ENCODE assay signal across 2 cellular contexts in the genomic region with DNA sequence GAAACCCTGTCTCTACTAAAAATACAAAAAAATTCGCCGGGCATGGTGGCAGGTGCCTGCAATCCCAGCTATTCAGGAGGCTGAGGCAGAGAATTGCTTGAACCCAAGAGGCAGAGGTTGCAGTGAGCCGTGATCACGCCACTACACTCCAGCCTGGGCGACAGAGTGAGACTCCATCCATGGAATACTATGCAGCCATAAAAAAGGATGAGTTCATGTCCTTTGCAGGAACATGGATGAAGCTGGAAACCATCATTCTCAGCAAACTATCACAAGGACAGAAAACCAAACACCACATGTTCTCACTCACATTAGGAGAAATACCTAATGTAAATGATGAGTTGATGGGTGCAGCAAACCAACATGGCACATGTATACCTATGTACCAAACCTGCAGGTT.
A peak's percentile ranks its signal among the peaks of the same experiment; 100 is the strongest.
DNase-seq lines count a peak whose midpoint lies in the region; ATAC-seq, FAIRE-seq and TF ChIP-seq lines count a peak whose summit lies in the region.
"Not testable (repeated sequence)": the region's sequence is repeated elsewhere in the genome, so short reads cannot be mapped to it uniquely, and the experiment has no call there.

No MANE protein-coding gene starts in this region.

- WGBS in K562 (ENCODE audit: insufficient coverage, low coverage, missing lambda C conversion rate) = 4% methylated on average over 5 of the region's 5 CpGs

- intact Hi-C loops in K562 (cut with micrococcal nuclease) = not testable (repeated sequence)

- H3K27ac ChIP-seq in HEK293 (ENCODE audit: extremely low read depth, low read depth, low read length); K562 (ENCODE audit: extremely low read depth, low read depth, low read length): not testable (repeated sequence)

- not testable (repeated sequence) for BruUV-seq in K562 (replicated peaks; lab: Mats Ljungman, UMichigan)

- not testable (repeated sequence) for H2AFZ ChIP-seq in K562 (ENCODE audit: low read depth, low read length)

- DNase-seq in K562 (ENCODE audit: extremely low read depth in 1 of 4, low spot score in 3 of 4) = not testable (repeated sequence)

- not testable (repeated sequence) for TF ChIP-seq EP300 in K562 (IDR thresholded peaks at IDR 0.05; ENCODE audit: low read length)

- not testable (repeated sequence) for H3K4me3 ChIP-seq in HEK293 (ENCODE audit: low read depth, low read length); K562

- H3K4me1 ChIP-seq in HEK293 (ENCODE audit: control insufficient read depth, insufficient read depth, low read length); K562 (replicated peaks in 1 of 2; ENCODE audit: control insufficient read depth in 2 of 2, insufficient read depth in 2 of 2, low read length in 2 of 2): not testable (repeated sequence)

- TF ChIP-seq POLR2A in K562 (conservative IDR thresholded peaks at IDR 0.05) = not testable (repeated sequence)

- H3K27me3 ChIP-seq in K562 (ENCODE audit: control insufficient read depth in 2 of 2, insufficient read depth in 2 of 2, low read length in 2 of 2) = not testable (repeated sequence)

- H3K9me3 ChIP-seq in HEK293 (ENCODE audit: control insufficient read depth, insufficient read depth, low read depth, low read length); K562 (replicated peaks; ENCODE audit: control insufficient read depth, insufficient read depth, low read depth, low read length): not testable (repeated sequence)

- H3K9ac ChIP-seq in K562 (ENCODE audit: insufficient read depth in 1 of 2, low read depth in 2 of 2, low read length in 2 of 2) = not testable (repeated sequence)

- not testable (repeated sequence) for H3K79me2 ChIP-seq in K562 (ENCODE audit: control insufficient read depth, insufficient read depth, low read length)

- not testable (repeated sequence) for ATAC-seq in K562

- not testable (repeated sequence) for FAIRE-seq in K562 (lab: Jason Lieb, UNC)

- not testable (repeated sequence) for H3K4me2 ChIP-seq in K562 (ENCODE audit: insufficient read depth, low read length)

- not testable (repeated sequence) for H3K9me1 ChIP-seq in K562 (ENCODE audit: control insufficient read depth, insufficient read depth, low read length)

- in situ Hi-C loops in K562 (cut with MboI) = not testable (repeated sequence)

- CTCF ChIA-PET in HEK293 (lab: Yijun Ruan, JAX); K562 (lab: Yijun Ruan, JAX; ENCODE audit: low intra/inter-chr PET ratio): not testable (repeated sequence)

- not testable (repeated sequence) for H4K20me1 ChIP-seq in K562 (replicated peaks; ENCODE audit: control insufficient read depth, insufficient read depth, low read length)

- not testable (repeated sequence) for TF ChIP-seq RAD21 in K562 (CRISPR knock-in tag; conservative IDR thresholded peaks at IDR 0.05 in 1 of 2, IDR thresholded peaks at IDR 0.05 in 1 of 2)

- TF ChIP-seq CTCF in HEK293 (tag by site-specific recombination; IDR thresholded peaks at IDR 0.05); K562 (IDR thresholded peaks at IDR 0.05 in 2 of 3, conservative IDR thresholded peaks at IDR 0.05 in 1 of 3; ENCODE audit: insufficient read depth in 2 of 3, low read depth in 1 of 3, low read length in 3 of 3): not testable (repeated sequence)

- POLR2A ChIA-PET in HEK293 (lab: Yijun Ruan, JAX); K562 (lab: Yijun Ruan, JAX): not testable (repeated sequence)

- H3K36me3 ChIP-seq in HEK293 (ENCODE audit: control insufficient read depth in 2 of 2, insufficient read depth in 1 of 2, low read length in 2 of 2); K562 (ENCODE audit: control insufficient read depth, insufficient read depth, low read length): not testable (repeated sequence)

TF ChIP-seq in HEK293, 187 proteins besides CTCF, POLR2A, EP300 and RAD21:
- TF ChIP-seq ZNF146 (tag by site-specific recombination; IDR thresholded peaks at IDR 0.05) = peak; percentile 92

TF ChIP-seq in K562, 482 proteins besides CTCF, POLR2A, EP300 and RAD21:
- peak; percentile 72 for TF ChIP-seq ZNF146 (CRISPR knock-in tag; IDR thresholded peaks at IDR 0.05; ENCODE audit: unreplicated experiment)
